Comparison of ENCODE assay signal across 15 cellular contexts in the genomic region with DNA sequence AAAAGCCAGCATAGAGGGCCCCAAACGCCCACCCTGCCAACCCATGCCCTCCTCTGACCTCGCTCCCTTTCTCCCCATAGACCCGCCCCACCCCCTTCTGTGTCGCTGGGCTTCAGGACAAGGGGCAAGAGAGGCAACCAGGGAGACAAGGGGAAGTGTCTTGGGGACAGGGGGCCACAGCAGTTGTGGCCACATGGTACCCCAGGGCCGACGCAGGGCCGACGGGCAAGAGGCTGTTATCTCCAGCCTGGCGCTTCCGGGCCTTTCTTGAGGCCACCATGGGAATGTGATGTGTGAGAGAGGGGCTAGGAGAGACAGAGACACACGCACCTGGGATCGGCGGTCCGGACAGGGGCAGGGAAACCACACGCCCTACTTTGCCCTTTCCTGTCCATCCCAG. TPM values are rescaled to one million over a fixed set of nuclear protein-coding genes. Genes with fewer than 3 reads are reported as not detected.
DNase-seq lines count a peak whose midpoint lies in the region; ATAC-seq, FAIRE-seq and TF ChIP-seq lines count a peak whose summit lies in the region.
"Had no signal": no experiment of that assay in that cellular context is flagged by ENCODE, and none has a peak within 500 bp of the region (broad histone marks: within the 10 kb centered on the region; RNA-seq: fewer than 3 reads in every experiment).

No MANE protein-coding gene starts in this region.

- no peak overlapping the region for H4K12ac ChIP-seq in trophoblast cell (ENCODE audit: low read depth, low read length)

- no peak overlapping the region for H2AK5ac ChIP-seq in trophoblast cell (ENCODE audit: low read length)

- H3F3A ChIP-seq in PC-3 (ENCODE audit: low read length, unreplicated experiment) = no peaks in the 10 kb centered on the region

- H3K27ac ChIP-seq in PC-3 (ENCODE audit: low read length) (no peak overlapping the region), breast epithelium (peak overlapping the region; percentile 48 to 59), trophoblast cell (ENCODE audit: low read depth, low read length) (no peak overlapping the region), thyroid gland (no peak overlapping the region)

- no peak overlapping the region for H3K27ac Mint-ChIP-seq in Calu3 (ENCODE audit: unreplicated experiment)
- H3K27ac Mint-ChIP-seq in activated CD4-positive, alpha-beta T cell treated with anti-CD3 and anti-CD28 coated beads, Interleukin-2, amount 10 ng/mL, durations not matched to agents 24 days and 14 days = no peak overlapping the region

- no peaks in the 10 kb centered on the region for H3K9me3 Mint-ChIP-seq in Calu3 (ENCODE audit: low read depth, unreplicated experiment)
- H3K9me3 Mint-ChIP-seq in activated CD4-positive, alpha-beta T cell treated with anti-CD3 and anti-CD28 coated beads, Interleukin-2, amount 10 ng/mL, durations not matched to agents 24 days and 14 days = no peaks in the 10 kb centered on the region

- H3K9me2 ChIP-seq in PC-3 (replicated peaks; ENCODE audit: low read length) = no peaks in the 10 kb centered on the region

- TSS peak; percentile 39 for BruUV-seq in Calu3 (replicated peaks; lab: Mats Ljungman, UMichigan)
- BruUV-seq in PC-3 (replicated peaks; lab: Mats Ljungman, UMichigan) = TSS peak; percentile 33

- H4K20me1 ChIP-seq in PC-3 (ENCODE audit: low read length) = no peaks in the 10 kb centered on the region

- H3K27me3 ChIP-seq in PC-3 (ENCODE audit: low read length) (no peaks in the 10 kb centered on the region), breast epithelium (no peaks in the 10 kb centered on the region), trophoblast cell (ENCODE audit: insufficient read depth, low read length) (peaks cover 5% of the 10 kb centered on the region), thyroid gland (no peaks in the 10 kb centered on the region)

- no peak overlapping the region for H2BK120ac ChIP-seq in trophoblast cell (ENCODE audit: insufficient read depth, low read length, poor library complexity)

- no peak for FAIRE-seq in GM12892 (lab: Jason Lieb, UNC)

- intact Hi-C loops in Calu3 (cut with micrococcal nuclease; ENCODE audit: unreplicated experiment) = loop anchor here (5.0 kb wide), 1 partner anchor 241 kb away; no protein-coding TSS in a partner anchor
- intact Hi-C loops in PC-3 (cut with micrococcal nuclease) = no loop called here
- intact Hi-C loops in breast epithelium (cut with DNase I; ENCODE audit: low total_unique reads) = no loop called here
- intact Hi-C loops in thyroid gland (cut with DNase I) = loop anchor here (10.0 kb wide), 2 partner anchors 274 to 346 kb away; partner anchors contain the start of genes AEN and FANCI
- intact Hi-C loops in activated CD4-positive, alpha-beta T cell treated with anti-CD3 and anti-CD28 coated beads, Interleukin-2, amount 10 ng/mL, durations not matched to agents 24 days and 14 days (cut with micrococcal nuclease) = loop anchor here (10.0 kb wide), 1 partner anchor 436 kb away; the partner anchor contains the start of gene POLG

- WGBS in trophoblast cell (ENCODE audit: extremely low coverage, insufficient coverage, insufficient read length) = no CpG with 5 or more reads among the region's 15 CpGs
- 84 to 92% methylated on average over 15 of the region's 15 CpGs for WGBS in thyroid gland, 2 donors

- no peak overlapping the region for H3K4ac ChIP-seq in trophoblast cell (ENCODE audit: low read depth, low read length)

- H3K4me3 ChIP-seq in PC-3 (ENCODE audit: low read length) = no peak overlapping the region
- H3K4me3 ChIP-seq in breast epithelium = no peak overlapping the region
- H3K4me3 ChIP-seq in trophoblast cell (ENCODE audit: low read depth, low read length) = no peak overlapping the region
- no peak overlapping the region for H3K4me3 ChIP-seq in thyroid gland (replicated peaks in 1 of 3)

- DNase-seq in Calu3 (no peak), PC-3 (no peak), breast epithelium (ENCODE audit: low spot score in 2 of 2) (no peak), trophoblast cell (no peak), SIG-M5 treated with dmso at 0.1 percent for 504 hours (lab: John Stamatoyannopoulos, UW; ENCODE audit: unreplicated experiment) (no peak), thyroid gland (no peak), GM12892 (ENCODE audit: insufficient read length) (no peak)
- no peak for DNase-seq in activated CD4-positive, alpha-beta T cell treated with anti-CD3 and anti-CD28 coated beads, Interleukin-2, amount 10 ng/mL, durations not matched to agents 24 days and 14 days
- DNase-seq: BE2C, NCI-H1436, NCI-H2029 treated with DMSO at 0.1 percent for 48 hours, NCI-H524 treated with DMSO at 0.1 percent for 48 hours, OCI-M1 had no signal

- TF ChIP-seq CTCF in Calu3 (IDR thresholded peaks at IDR 0.05; ENCODE audit: unreplicated experiment) (no peak), PC-3 (conservative IDR thresholded peaks at IDR 0.05; ENCODE audit: low read depth, low read length) (no peak), breast epithelium (IDR thresholded peaks at IDR 0.05) (no peak), thyroid gland (IDR thresholded peaks at IDR 0.05) (no peak)

- H2AFZ ChIP-seq in PC-3 (ENCODE audit: low read length) (no peak overlapping the region), trophoblast cell (ENCODE audit: insufficient read depth, low read length, poor library complexity) (no peak overlapping the region)

- peaks cover 15% of the 10 kb centered on the region for H3K4me1 ChIP-seq in PC-3 (ENCODE audit: insufficient read depth, low read length)
- H3K4me1 ChIP-seq in breast epithelium = peaks cover 4 to 16% of the 10 kb centered on the region in 2 donors
- H3K4me1 ChIP-seq in trophoblast cell (ENCODE audit: control insufficient read depth in 1 of 2, insufficient read depth in 2 of 2, low read length in 2 of 2) = peaks cover 14 to 42% of the 10 kb centered on the region in 2 experiments
- peaks cover 21 to 35% of the 10 kb centered on the region in 2 donors for H3K4me1 ChIP-seq in thyroid gland

- no peak overlapping the region for H3K4me3 Mint-ChIP-seq in Calu3 (ENCODE audit: low read depth, unreplicated experiment)
- no peak overlapping the region for H3K4me3 Mint-ChIP-seq in activated CD4-positive, alpha-beta T cell treated with anti-CD3 and anti-CD28 coated beads, Interleukin-2, amount 10 ng/mL, durations not matched to agents 24 days and 14 days

- H4K91ac ChIP-seq in trophoblast cell (ENCODE audit: low read depth, low read length) = no peak overlapping the region

- peaks cover 7% of the 10 kb centered on the region for H3K36me3 Mint-ChIP-seq in Calu3 (ENCODE audit: insufficient read depth, unreplicated experiment)
- no peaks in the 10 kb centered on the region for H3K36me3 Mint-ChIP-seq in activated CD4-positive, alpha-beta T cell treated with anti-CD3 and anti-CD28 coated beads, Interleukin-2, amount 10 ng/mL, durations not matched to agents 24 days and 14 days (ENCODE audit: low read depth)

- H3K36me3 ChIP-seq in PC-3 (ENCODE audit: low read depth, low read length) (no peaks in the 10 kb centered on the region), breast epithelium (no peaks in the 10 kb centered on the region), trophoblast cell (ENCODE audit: control insufficient read depth in 1 of 2, insufficient read depth in 2 of 2, low read length in 2 of 2) (peaks cover 40 to 46% of the 10 kb centered on the region in 2 experiments), thyroid gland (no peaks in the 10 kb centered on the region)
- H3K36me3 ChIP-seq: BE2C had no signal

- no peaks in the 10 kb centered on the region for H3K79me2 ChIP-seq in PC-3 (ENCODE audit: low read length)
- peaks cover 4% of the 10 kb centered on the region for H3K79me2 ChIP-seq in trophoblast cell (ENCODE audit: control insufficient read depth, insufficient read depth, low read length, poor library complexity)

- peaks cover 9% of the 10 kb centered on the region for H3K79me1 ChIP-seq in trophoblast cell (ENCODE audit: low read length)

- no peak overlapping the region for H2BK5ac ChIP-seq in trophoblast cell (ENCODE audit: low read depth, low read length, poor library complexity)

- H3K14ac ChIP-seq in trophoblast cell (ENCODE audit: low read length) = no peak overlapping the region

- no peak for ATAC-seq in PC-3
- ATAC-seq: HCT116, Right ventricle myocardium inferior had no signal

- TF ChIP-seq POLR2A in breast epithelium (IDR thresholded peaks at IDR 0.05) (no peak), thyroid gland (IDR thresholded peaks at IDR 0.05) (no peak), GM12892 (IDR thresholded peaks at IDR 0.05; ENCODE audit: low read depth, low read length) (no peak)

- H3K23ac ChIP-seq in trophoblast cell (ENCODE audit: low read length) = no peak overlapping the region

- no peaks in the 10 kb centered on the region for H3K9me3 ChIP-seq in PC-3 (ENCODE audit: low read length)
- no peaks in the 10 kb centered on the region for H3K9me3 ChIP-seq in breast epithelium
- H3K9me3 ChIP-seq in trophoblast cell (ENCODE audit: insufficient read depth, low read depth, low read length) = no peaks in the 10 kb centered on the region
- no peaks in the 10 kb centered on the region for H3K9me3 ChIP-seq in thyroid gland
- H3K9me3 ChIP-seq: BE2C had no signal

- H3K4me1 Mint-ChIP-seq in Calu3 (ENCODE audit: low read depth, unreplicated experiment) = peaks cover 29% of the 10 kb centered on the region
- H3K4me1 Mint-ChIP-seq in activated CD4-positive, alpha-beta T cell treated with anti-CD3 and anti-CD28 coated beads, Interleukin-2, amount 10 ng/mL, durations not matched to agents 24 days and 14 days = peaks cover 27% of the 10 kb centered on the region

- no peak overlapping the region for H4K8ac ChIP-seq in trophoblast cell (ENCODE audit: low read depth, low read length)

- H3K18ac ChIP-seq in trophoblast cell (ENCODE audit: low read length) = no peak overlapping the region

- H3K4me2 ChIP-seq in PC-3 (ENCODE audit: low read length) = no peak overlapping the region
- H3K4me2 ChIP-seq in trophoblast cell (ENCODE audit: low read length) = no peak overlapping the region

- H3K9ac ChIP-seq in PC-3 (ENCODE audit: low read length) = no peak overlapping the region
- no peak overlapping the region for H3K9ac ChIP-seq in trophoblast cell (ENCODE audit: low read length)

- H2BK12ac ChIP-seq in trophoblast cell (ENCODE audit: low read length) = peak overlapping the region; percentile 8

- CTCF ChIA-PET in Calu3 (lab: Charles Lee) = interaction anchor here (0.9 to 1.0 kb wide), 2 partner anchors 13 to 20 kb away, joined by 3 to 4 read pairs; no protein-coding TSS in a partner anchor
- CTCF ChIA-PET in PC-3 (lab: Charles Lee) = no interaction called here

- POLR2A ChIA-PET in PC-3 (lab: Charles Lee; ENCODE audit: unreplicated experiment) = no interaction called here

- H3K27me3 Mint-ChIP-seq in Calu3 (ENCODE audit: unreplicated experiment) = peaks cover 12% of the 10 kb centered on the region
- H3K27me3 Mint-ChIP-seq in activated CD4-positive, alpha-beta T cell treated with anti-CD3 and anti-CD28 coated beads, Interleukin-2, amount 10 ng/mL, durations not matched to agents 24 days and 14 days = no peaks in the 10 kb centered on the region

RNA-seq across cellular contexts. Expression of gene HAPLN3, which starts 3.4 kb away (rescaled TPM):
- total RNA-seq in Calu3 (2022) (8.8 and 9.1 TPM in 2 replicates), PC-3 (2014; rRNA removed) (1.0 and 1.1 TPM in 2 replicates), breast epithelium (10 to 100 TPM in 2 of 3 donors, 1 to 10 TPM in 1; 3.4 to 24.6 (median 11.1) TPM), thyroid gland (10 to 100 TPM in 1 of 4 donors, 1 to 10 TPM in 3; 3.6 to 14.0 (median 5.8) TPM)
- polyA plus RNA-seq in trophoblast cell (2013) = 32.5 and 37.3 TPM in 2 replicates
- 0.23 TPM for polyA plus RNA-seq in GM12892 (2012; ENCODE audit: missing spikeins)
- 76.6 and 77.0 TPM in 2 replicates for total RNA-seq in activated CD4-positive, alpha-beta T cell treated with anti-CD3 and anti-CD28 coated beads, Interleukin-2, amount 10 ng/mL, durations not matched to agents 24 days and 14 days

RNA-seq across cellular contexts. Expression of gene MFGE8, which starts 14.4 kb away (rescaled TPM):
- 35.5 and 36.2 TPM in 2 replicates for total RNA-seq in Calu3 (2022)
- total RNA-seq in PC-3 (2014; rRNA removed) = 32.0 and 34.2 TPM in 2 replicates
- 100 to 1,000 TPM; 226 to 457 (median 311) TPM for total RNA-seq in breast epithelium
- 445 and 464 TPM in 2 replicates for polyA plus RNA-seq in trophoblast cell (2013)
- 100 to 1,000 TPM in 2 of 4 donors, 10 to 100 TPM in 2; 94.8 to 161 (median 101) TPM for total RNA-seq in thyroid gland
- 0.51 TPM for polyA plus RNA-seq in GM12892 (2012; ENCODE audit: missing spikeins)
- total RNA-seq in activated CD4-positive, alpha-beta T cell treated with anti-CD3 and anti-CD28 coated beads, Interleukin-2, amount 10 ng/mL, durations not matched to agents 24 days and 14 days = 7.3 and 10.6 TPM in 2 replicates

Comparison
In these comparisons a context has a peak if more than half of its experiments do, and no peak if none do; other contexts are left out.
1. H3K27ac ChIP-seq: peak in breast epithelium (2 of 2); none in PC-3 (single experiment), trophoblast cell (single experiment) and thyroid gland (0 of 3).
2. intact Hi-C loops: an anchor here in Calu3 (5.0 kb wide), thyroid gland (10.0 kb wide) and activated CD4-positive, alpha-beta T cell treated with anti-CD3 and anti-CD28 coated beads, Interleukin-2, amount 10 ng/mL, durations not matched to agents 24 days and 14 days (10.0 kb wide); none called in PC-3 and breast epithelium.